In genomic region chr7:1158203-1159126, GRCh38 we compare ENCODE assay signal across 8 cellular contexts. TPM values are rescaled to one million over a fixed set of nuclear protein-coding genes. Genes with fewer than 3 reads are reported as not detected.
DNase-seq lines count a peak whose midpoint lies in the region; ATAC-seq and TF ChIP-seq lines count a peak whose summit lies in the region.

No MANE protein-coding gene starts in this region.

- 32% methylated on average over 17 of the region's 25 CpGs for WGBS in right lobe of liver (ENCODE audit: insufficient coverage, low coverage, low lambda C conversion rate, missing lambda C conversion rate)
- 63% methylated on average over 25 of the region's 25 CpGs for WGBS in tibial nerve, 2 donors

- peaks cover 74% of the 10 kb centered on the region for H3K36me3 Mint-ChIP-seq in activated T-cell treated with anti-CD3 and anti-CD28 coated beads, Interleukin-2, amount 50 U/mL, for 24 hours (ENCODE audit: low read depth)

- H3K27me3 ChIP-seq in adipocyte (replicated peaks; ENCODE audit: control insufficient read depth, insufficient read depth, low read length) (no peaks in the 10 kb centered on the region), right lobe of liver (no peaks in the 10 kb centered on the region), tibial nerve (no peaks in the 10 kb centered on the region)

- peak overlapping the region; percentile 87 for H3K4me3 Mint-ChIP-seq in activated T-cell treated with anti-CD3 and anti-CD28 coated beads, Interleukin-2, amount 50 U/mL, for 24 hours

- H3K9me3 ChIP-seq in adipocyte (ENCODE audit: control insufficient read depth, low read length): no peaks in the 10 kb centered on the region
- H3K9me3 ChIP-seq in right lobe of liver: no peaks in the 10 kb centered on the region
- H3K9me3 ChIP-seq in tibial nerve: no peaks in the 10 kb centered on the region

- TF ChIP-seq POLR2A in right lobe of liver (IDR thresholded peaks at IDR 0.05) (peak; percentile 1), tibial nerve (IDR thresholded peaks at IDR 0.05) (no peak)

- peak overlapping the region; percentile 100 for H3K4me3 ChIP-seq in adipocyte (ENCODE audit: low read length)
- H3K4me3 ChIP-seq in right lobe of liver: peak overlapping the region; percentile 56 to 67 (median 67)
- peak overlapping the region; percentile 68 to 99 (median 92) for H3K4me3 ChIP-seq in tibial nerve

- H3K4me1 ChIP-seq in adipocyte (ENCODE audit: control insufficient read depth, insufficient read depth, low read length) (peaks cover 34% of the 10 kb centered on the region), right lobe of liver (peaks cover 0 to 37% (median 8%) of the 10 kb centered on the region in 4 donors), tibial nerve (peaks cover 0 to 40% (median 23%) of the 10 kb centered on the region in 4 donors)

- no peaks in the 10 kb centered on the region for H3K27me3 Mint-ChIP-seq in activated T-cell treated with anti-CD3 and anti-CD28 coated beads, Interleukin-2, amount 50 U/mL, for 24 hours

- H3K4me1 Mint-ChIP-seq in activated T-cell treated with anti-CD3 and anti-CD28 coated beads, Interleukin-2, amount 50 U/mL, for 24 hours (ENCODE audit: low read depth): peaks cover 35% of the 10 kb centered on the region

- ATAC-seq in right lobe of liver (no peak), GM21515 (IDR thresholded peaks at IDR 0.05; ENCODE audit: unreplicated experiment) (no peak)

- peak overlapping the region; percentile 93 for H3K27ac Mint-ChIP-seq in activated T-cell treated with anti-CD3 and anti-CD28 coated beads, Interleukin-2, amount 50 U/mL, for 24 hours

- no peak for TF ChIP-seq CTCF in right lobe of liver (IDR thresholded peaks at IDR 0.05)
- no peak for TF ChIP-seq CTCF in tibial nerve (IDR thresholded peaks at IDR 0.05)

- H3K9me3 Mint-ChIP-seq in activated T-cell treated with anti-CD3 and anti-CD28 coated beads, Interleukin-2, amount 50 U/mL, for 24 hours: no peaks in the 10 kb centered on the region

- TF ChIP-seq EP300 in tibial nerve (IDR thresholded peaks at IDR 0.05): no peak

- no peak for DNase-seq in activated T-cell treated with anti-CD3 and anti-CD28 coated beads, Interleukin-2, amount 50 U/mL, for 24 hours
- no peak for DNase-seq in activated T-cell treated with anti-CD3 and anti-CD28 coated beads, Interleukin-2, amount 50 U/mL, for 1 hour
- no peak for DNase-seq in adipocyte (ENCODE audit: low read depth)
- DNase-seq in right lobe of liver: no peak
- DNase-seq in tibial nerve (ENCODE audit: low spot score in 2 of 2): no peak
- no peak for DNase-seq in DMS153 treated with DMSO at 0.1 percent for 48 hours (lab: John Stamatoyannopoulos, UW; ENCODE audit: unreplicated experiment)
- no peak for DNase-seq in amygdala (lab: John Stamatoyannopoulos, UW)

- peak overlapping the region; percentile 73 to 86 (median 84) for H3K27ac ChIP-seq in right lobe of liver
- H3K27ac ChIP-seq in tibial nerve: peak overlapping the region in 2 of 4 donors; percentile 48 to 53

- H3K36me3 ChIP-seq in adipocyte (ENCODE audit: control insufficient read depth, insufficient read depth, low read length, severe bottlenecking) (peaks cover 35% of the 10 kb centered on the region), right lobe of liver (peaks cover 0 to 24% (median 15%) of the 10 kb centered on the region in 4 donors), tibial nerve (peaks cover 0 to 59% (median 2%) of the 10 kb centered on the region in 3 donors)

- intact Hi-C loops in right lobe of liver (cut with DNase I): no loop called here

- peak overlapping the region; percentile 99 for H3K9ac ChIP-seq in adipocyte (ENCODE audit: low read length)

RNA-seq across cellular contexts. Expression of gene ZFAND2A, which starts 1.5 kb away (rescaled TPM):
- total RNA-seq in right lobe of liver (10 to 100 TPM; 24.3 to 43.1 (median 31.8) TPM), tibial nerve (10 to 100 TPM; 29.7 to 36.8 (median 33.7) TPM)
